In genomic region chr9:94175669-94176068, GRCh38 we compare ENCODE assay signal across 14 cellular contexts.
DNase-seq lines count a peak whose midpoint lies in the region; ATAC-seq and TF ChIP-seq lines count a peak whose summit lies in the region.
"Had no signal": no experiment of that assay in that cellular context is flagged by ENCODE, and none has a peak within 500 bp of the region (broad histone marks: within the 10 kb centered on the region; RNA-seq: fewer than 3 reads in every experiment).

No MANE protein-coding gene starts in this region.

- no peak overlapping the region for H3K4me3 Mint-ChIP-seq in activated naive CD8-positive, alpha-beta T cell treated with anti-CD3 and anti-CD28 coated beads for 36 hours
- H3K4me3 Mint-ChIP-seq in memory B cell = peak overlapping the region; percentile 63

- no peaks in the 10 kb centered on the region for H3K27me3 ChIP-seq in left ventricle myocardium inferior (ENCODE audit: low read depth)
- no peaks in the 10 kb centered on the region for H3K27me3 ChIP-seq in subcutaneous abdominal adipose tissue (ENCODE audit: control insufficient read depth in 5 of 5, insufficient read depth in 4 of 5, low read length in 5 of 5)
- no peaks in the 10 kb centered on the region for H3K27me3 ChIP-seq in aorta (ENCODE audit: control insufficient read depth in 1 of 2, insufficient read depth in 2 of 2, low read length in 1 of 2)
- H3K27me3 ChIP-seq: left lung had no signal

- no peak for TF ChIP-seq CTCF in left ventricle myocardium inferior (IDR thresholded peaks at IDR 0.05; ENCODE audit: borderline replicate concordance)

- no peak for ATAC-seq in left ventricle myocardium superior
- peak; percentile 72 for ATAC-seq in memory B cell (ENCODE audit: low read depth)
- ATAC-seq in aorta (ENCODE audit: low FRiP score) = no peak
- no peak for ATAC-seq in GM18517 (IDR thresholded peaks at IDR 0.05; ENCODE audit: unreplicated experiment)
- ATAC-seq: left lung had no signal

- H3K9me3 ChIP-seq in left ventricle myocardium inferior (replicated peaks) = no peaks in the 10 kb centered on the region
- no peaks in the 10 kb centered on the region for H3K9me3 ChIP-seq in subcutaneous abdominal adipose tissue (ENCODE audit: control insufficient read depth in 5 of 5, low read length in 5 of 5)
- H3K9me3 ChIP-seq in aorta (ENCODE audit: control insufficient read depth, low read length) = no peaks in the 10 kb centered on the region
- H3K9me3 ChIP-seq: left lung had no signal

- H3K4me1 ChIP-seq in left ventricle myocardium inferior (peaks cover 99% of the 10 kb centered on the region), subcutaneous abdominal adipose tissue (ENCODE audit: control insufficient read depth in 5 of 5, insufficient read depth in 5 of 5, low read length in 5 of 5) (peaks cover 2 to 57% (median 54%) of the 10 kb centered on the region in 5 donors), aorta (ENCODE audit: control insufficient read depth in 1 of 2, insufficient read depth in 2 of 2, low read length in 2 of 2) (peaks cover 9 to 12% of the 10 kb centered on the region in 2 donors)

- WGBS in aorta, 2 donors = 34 to 35% methylated on average over 5 of the region's 5 CpGs

- peaks cover 60% of the 10 kb centered on the region for H3K36me3 Mint-ChIP-seq in activated naive CD8-positive, alpha-beta T cell treated with anti-CD3 and anti-CD28 coated beads for 36 hours
- peaks cover 20% of the 10 kb centered on the region for H3K36me3 Mint-ChIP-seq in memory B cell

- H3K4me1 Mint-ChIP-seq in activated naive CD8-positive, alpha-beta T cell treated with anti-CD3 and anti-CD28 coated beads for 36 hours = peaks cover 80% of the 10 kb centered on the region
- peaks cover 50% of the 10 kb centered on the region for H3K4me1 Mint-ChIP-seq in memory B cell

- H3K27ac ChIP-seq in left ventricle myocardium inferior (replicated peaks) (no peak overlapping the region), subcutaneous abdominal adipose tissue (ENCODE audit: low read depth, low read length) (peak overlapping the region; percentile 13), aorta (ENCODE audit: low read depth in 1 of 2, low read length in 2 of 2) (no peak overlapping the region)

- no peak overlapping the region for H3K9ac ChIP-seq in subcutaneous abdominal adipose tissue (ENCODE audit: low read length in 5 of 5)

- no peaks in the 10 kb centered on the region for H3K27me3 Mint-ChIP-seq in activated naive CD8-positive, alpha-beta T cell treated with anti-CD3 and anti-CD28 coated beads for 36 hours
- H3K27me3 Mint-ChIP-seq in memory B cell = no peaks in the 10 kb centered on the region

- no peaks in the 10 kb centered on the region for H3K9me3 Mint-ChIP-seq in activated naive CD8-positive, alpha-beta T cell treated with anti-CD3 and anti-CD28 coated beads for 36 hours
- H3K9me3 Mint-ChIP-seq in memory B cell = no peaks in the 10 kb centered on the region
- H3K9me3 Mint-ChIP-seq: activated T-helper 2 cell treated with anti-CD3 and anti-CD28 coated beads, Interferon-gamma antibody, Interleukin-2, Interleukin-4, amounts not matched to agents 10 μg/mL and 5 μg/mL and 100 μg/mL, durations not matched to agents 14 hours and 24 hours and 36 hours had no signal

- DNase-seq in left ventricle myocardium inferior = no peak
- no peak for DNase-seq in left ventricle myocardium superior
- DNase-seq in activated naive CD8-positive, alpha-beta T cell treated with anti-CD3 and anti-CD28 coated beads for 36 hours = no peak
- no peak for DNase-seq in memory B cell (ENCODE audit: low spot score in 2 of 2)
- DNase-seq in aorta = no peak
- no peak for DNase-seq in NCI-H510A (lab: John Stamatoyannopoulos, UW)
- DNase-seq: left lung; NCI-H1694 treated with DMSO at 0.1 percent for 48 hours; SIG-M5; stimulated activated CD4-positive, alpha-beta T cell treated with anti-CD3 and anti-CD28 coated beads, Interleukin-15, amount 100 ng/mL, for 24 hours; stimulated activated CD8-positive, alpha-beta memory T cell treated with anti-CD3 and anti-CD28 coated beads, Interleukin-4, amount 100 ng/mL, for 48 hours had no signal

- H3K4me3 ChIP-seq in left ventricle myocardium inferior = peak overlapping the region; percentile 1
- H3K4me3 ChIP-seq in subcutaneous abdominal adipose tissue (ENCODE audit: low read depth in 1 of 5, low read length in 5 of 5) = no peak overlapping the region
- no peak overlapping the region for H3K4me3 ChIP-seq in aorta (ENCODE audit: low read length in 2 of 2)
- H3K4me3 ChIP-seq: left lung had no signal

- peaks cover 41% of the 10 kb centered on the region for H3K36me3 ChIP-seq in left ventricle myocardium inferior
- H3K36me3 ChIP-seq in subcutaneous abdominal adipose tissue (ENCODE audit: control insufficient read depth in 5 of 5, insufficient read depth in 5 of 5, low read length in 5 of 5) = peaks cover 21 to 29% (median 24%) of the 10 kb centered on the region in 5 donors
- H3K36me3 ChIP-seq in aorta (ENCODE audit: control insufficient read depth in 1 of 2, insufficient read depth in 2 of 2, low read length in 1 of 2) = peaks cover 0 to 4% of the 10 kb centered on the region in 2 donors

- intact Hi-C loops in left ventricle myocardium inferior (cut with micrococcal nuclease) = no loop called here
- intact Hi-C loops in left ventricle myocardium superior (cut with micrococcal nuclease) = no loop called here
- intact Hi-C loops in aorta (cut with DNase I) = no loop called here

- peak overlapping the region; percentile 77 for H3K27ac Mint-ChIP-seq in activated naive CD8-positive, alpha-beta T cell treated with anti-CD3 and anti-CD28 coated beads for 36 hours
- peak overlapping the region; percentile 73 for H3K27ac Mint-ChIP-seq in memory B cell
- H3K27ac Mint-ChIP-seq: activated T-helper 2 cell treated with anti-CD3 and anti-CD28 coated beads, Interferon-gamma antibody, Interleukin-2, Interleukin-4, amounts not matched to agents 10 μg/mL and 5 μg/mL and 100 μg/mL, durations not matched to agents 14 hours and 24 hours and 36 hours had no signal
